In the genomic region with DNA sequence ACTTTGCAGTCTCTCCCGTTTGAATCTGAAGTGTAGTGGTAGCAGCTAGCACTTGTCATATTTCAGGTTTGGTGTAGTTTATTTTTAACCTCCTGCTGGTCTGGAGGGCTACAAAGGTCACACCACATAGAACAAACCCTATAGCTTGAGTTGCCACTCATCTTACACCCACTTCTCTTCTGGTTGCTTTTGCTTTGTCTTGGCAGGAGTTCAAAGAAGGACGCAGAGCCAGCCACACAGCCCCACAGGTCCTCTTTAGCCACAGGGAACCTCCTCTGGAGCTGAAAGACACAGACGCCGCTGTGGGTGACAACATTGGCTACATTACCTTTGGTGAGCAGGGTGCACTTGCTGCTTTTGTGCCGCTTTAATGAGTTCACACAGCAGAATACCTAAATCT, we compare ENCODE assay signal across 16 cellular contexts. TPM values are rescaled to one million over a fixed set of nuclear protein-coding genes. Genes with fewer than 3 reads are reported as not detected.
DNase-seq lines count a peak whose midpoint lies in the region; ATAC-seq and TF ChIP-seq lines count a peak whose summit lies in the region.
"Had no signal": no experiment of that assay in that cellular context is flagged by ENCODE, and none has a peak within 500 bp of the region (broad histone marks: within the 10 kb centered on the region; RNA-seq: fewer than 3 reads in every experiment).

No MANE protein-coding gene starts in this region.

- peaks cover 5% of the 10 kb centered on the region for H3K4me1 Mint-ChIP-seq in activated naive CD4-positive, alpha-beta T cell treated with anti-CD3 and anti-CD28 coated beads for 36 hours (ENCODE audit: low read depth)
- H3K4me1 Mint-ChIP-seq in T-cell, result peaks cover 23 to 41% (median 34%) of the 10 kb centered on the region in 3 donors
- H3K4me1 Mint-ChIP-seq in stimulated activated naive B cell treated with anti-CD40 and anti-IgM and Interleukin-4, amounts not matched to agents 10 μg/mL and 1 μg/mL and 100 μg/mL, for 72 hours, result peaks cover 2 to 14% of the 10 kb centered on the region in 2 donors
- H3K4me1 Mint-ChIP-seq: neural crest cell had no signal

- peaks cover 39% of the 10 kb centered on the region for H3K4me1 ChIP-seq in cardiac muscle cell (ENCODE audit: low read depth)
- H3K4me1 ChIP-seq in BE2C, result no peaks in the 10 kb centered on the region
- H3K4me1 ChIP-seq: foreskin keratinocyte, SJSA1 had no signal

- ATAC-seq in T-cell (replicated peaks in 1 of 4) (no peak), left lobe of liver (no peak)
- ATAC-seq in stimulated activated naive B cell treated with anti-CD40 and anti-IgM and Interleukin-4, amounts not matched to agents 10 μg/mL and 1 μg/mL and 100 μg/mL, for 72 hours (replicated peaks), result peak; percentile 38 to 65
- ATAC-seq: foreskin keratinocyte had no signal

- no peaks in the 10 kb centered on the region for H3K27me3 ChIP-seq in cardiac muscle cell
- H3K27me3 ChIP-seq in BE2C, result no peaks in the 10 kb centered on the region
- H3K27me3 ChIP-seq: brain microvascular endothelial cell, foreskin keratinocyte, SJSA1 had no signal

- DNase-seq in activated naive CD4-positive, alpha-beta T cell treated with anti-CD3 and anti-CD28 coated beads for 36 hours, result no peak
- no peak for DNase-seq in activated naive CD4-positive, alpha-beta T cell treated with anti-CD3 and anti-CD28 coated beads, Interleukin-2, amount 50 U/mL, for 16 hours
- DNase-seq in T-cell, result peak in 1 of 34 experiments; percentile 8
- peak in 1 of 2 donors; percentile 86 for DNase-seq in cardiac muscle cell (ENCODE audit: low read depth in 1 of 2, low spot score in 1 of 2)
- DNase-seq in stimulated activated naive B cell treated with anti-CD40 and anti-IgM and Interleukin-4, amounts not matched to agents 10 μg/mL and 1 μg/mL and 100 μg/mL, for 72 hours, result no peak
- no peak for DNase-seq in BE2C
- no peak for DNase-seq in left lobe of liver (ENCODE audit: low spot score)
- no peak for DNase-seq in AG08396 (ENCODE audit: low spot score)
- DNase-seq: activated effector memory CD4-positive, alpha-beta T cell treated with anti-CD3 and anti-CD28 coated beads, Interleukin-2, amount 50 U/mL, for 16 hours; brain microvascular endothelial cell; foreskin keratinocyte; mammary epithelial cell; NCI-H1105 treated with DMSO at 0.1 percent for 48 hours; NCI-H2227 treated with DMSO at 0.1 percent for 48 hours had no signal

- peak overlapping the region; percentile 46 for H3K27ac Mint-ChIP-seq in activated naive CD4-positive, alpha-beta T cell treated with anti-CD3 and anti-CD28 coated beads for 36 hours
- peak overlapping the region; percentile 27 to 81 for H3K27ac Mint-ChIP-seq in T-cell
- H3K27ac Mint-ChIP-seq in stimulated activated naive B cell treated with anti-CD40 and anti-IgM and Interleukin-4, amounts not matched to agents 10 μg/mL and 1 μg/mL and 100 μg/mL, for 72 hours, result peak overlapping the region; percentile 83

- H3K4me3 ChIP-seq in cardiac muscle cell (no peak overlapping the region), BE2C (ENCODE audit: low read depth, low read length) (no peak overlapping the region)
- H3K4me3 ChIP-seq: SJSA1 had no signal

- peaks cover 44% of the 10 kb centered on the region for H3K36me3 ChIP-seq in cardiac muscle cell
- peaks cover 87% of the 10 kb centered on the region for H3K36me3 ChIP-seq in BE2C

- intact Hi-C loops in activated naive CD4-positive, alpha-beta T cell treated with anti-CD3 and anti-CD28 coated beads for 36 hours (cut with micrococcal nuclease), result no loop called here

- H3K4me3 Mint-ChIP-seq in activated naive CD4-positive, alpha-beta T cell treated with anti-CD3 and anti-CD28 coated beads for 36 hours, result no peak overlapping the region
- no peak overlapping the region for H3K4me3 Mint-ChIP-seq in T-cell
- H3K4me3 Mint-ChIP-seq in stimulated activated naive B cell treated with anti-CD40 and anti-IgM and Interleukin-4, amounts not matched to agents 10 μg/mL and 1 μg/mL and 100 μg/mL, for 72 hours, result no peak overlapping the region
- H3K4me3 Mint-ChIP-seq: neural crest cell had no signal

- TF ChIP-seq CTCF in cardiac muscle cell (IDR thresholded peaks at IDR 0.05; ENCODE audit: low read depth, low read length) (no peak), BE2C (IDR thresholded peaks at IDR 0.05; ENCODE audit: low read depth, low read length) (no peak)

- no peaks in the 10 kb centered on the region for H3K27me3 Mint-ChIP-seq in activated naive CD4-positive, alpha-beta T cell treated with anti-CD3 and anti-CD28 coated beads for 36 hours (ENCODE audit: low read depth)
- no peaks in the 10 kb centered on the region for H3K27me3 Mint-ChIP-seq in T-cell
- no peaks in the 10 kb centered on the region for H3K27me3 Mint-ChIP-seq in stimulated activated naive B cell treated with anti-CD40 and anti-IgM and Interleukin-4, amounts not matched to agents 10 μg/mL and 1 μg/mL and 100 μg/mL, for 72 hours

- H3K9me3 ChIP-seq in cardiac muscle cell (ENCODE audit: low read depth) (no peaks in the 10 kb centered on the region), BE2C (no peaks in the 10 kb centered on the region)
- H3K9me3 ChIP-seq: SJSA1 had no signal

- H3K36me3 Mint-ChIP-seq in activated naive CD4-positive, alpha-beta T cell treated with anti-CD3 and anti-CD28 coated beads for 36 hours (ENCODE audit: low read depth), result peaks cover 61% of the 10 kb centered on the region
- H3K36me3 Mint-ChIP-seq in T-cell, result peaks cover 60% of the 10 kb centered on the region
- H3K36me3 Mint-ChIP-seq in stimulated activated naive B cell treated with anti-CD40 and anti-IgM and Interleukin-4, amounts not matched to agents 10 μg/mL and 1 μg/mL and 100 μg/mL, for 72 hours, result peaks cover 56 to 68% of the 10 kb centered on the region in 2 donors

- CTCF ChIA-PET in activated naive CD4-positive, alpha-beta T cell treated with anti-CD3 and anti-CD28 coated beads for 36 hours (lab: Charles Lee), result interaction anchor here (1.3 to 4.8 kb wide), 3 partner anchors 12 to 15 kb away, joined by 4 to 24 read pairs (median 23); no protein-coding TSS in a partner anchor
- CTCF ChIA-PET in T-cell (lab: Charles Lee), result interaction anchor here in 1 of 2 donors (0.9 kb wide), 1 partner anchor 12 kb away, joined by 3 read pairs; no protein-coding TSS in a partner anchor

- H3K27ac ChIP-seq in cardiac muscle cell, result peak overlapping the region; percentile 84
- H3K27ac ChIP-seq: brain microvascular endothelial cell, foreskin keratinocyte, SJSA1 had no signal

- POLR2A ChIA-PET in T-cell (lab: Charles Lee), result interaction anchor here (0.6 to 1.7 kb wide), 5 partner anchors 14 to 338 kb away, joined by 3 to 5 read pairs (median 3); no protein-coding TSS in a partner anchor

- no peaks in the 10 kb centered on the region for H3K9me3 Mint-ChIP-seq in activated naive CD4-positive, alpha-beta T cell treated with anti-CD3 and anti-CD28 coated beads for 36 hours
- no peaks in the 10 kb centered on the region for H3K9me3 Mint-ChIP-seq in T-cell
- no peaks in the 10 kb centered on the region for H3K9me3 Mint-ChIP-seq in stimulated activated naive B cell treated with anti-CD40 and anti-IgM and Interleukin-4, amounts not matched to agents 10 μg/mL and 1 μg/mL and 100 μg/mL, for 72 hours
- H3K9me3 Mint-ChIP-seq: neural crest cell had no signal

RNA-seq across cellular contexts. Expression of a gene that starts 15.6 kb away (rescaled TPM):
- under 1 TPM in 1 of 2 experiments, not detected in 1; 0.10 TPM for total RNA-seq in activated naive CD4-positive, alpha-beta T cell treated with anti-CD3 and anti-CD28 coated beads for 36 hours
- total RNA-seq in T-cell, result 1 to 10 TPM in 4 of 5 donors, under 1 TPM in 1; 0.89 to 2.7 (median 1.2) TPM
- total RNA-seq in cardiac muscle cell, result 2.4 and 4.4 TPM in 2 replicates
- polyA plus RNA-seq in cardiac muscle cell, result 2.9 and 7.9 TPM in 2 replicates
- polyA plus RNA-seq in BE2C (2012; ENCODE audit: insufficient read depth, insufficient read length, low read depth), result 6.8 TPM
- 1.3 TPM for total RNA-seq in left lobe of liver

RNA-seq across cellular contexts. Expression of a gene that starts 24.7 kb away (rescaled TPM):
- total RNA-seq in activated naive CD4-positive, alpha-beta T cell treated with anti-CD3 and anti-CD28 coated beads for 36 hours, result 10 to 100 TPM; 58.7 to 59.4 TPM
- total RNA-seq in T-cell (10 to 100 TPM; 46.2 to 71.3 (median 67.4) TPM), cardiac muscle cell (269 and 315 TPM in 2 replicates), left lobe of liver (43.9 TPM)
- polyA plus RNA-seq in cardiac muscle cell, result 273 and 276 TPM in 2 replicates
- 322 TPM for polyA plus RNA-seq in BE2C (2012; ENCODE audit: insufficient read depth, insufficient read length, low read depth)

RNA-seq across cellular contexts. Expression of a gene that starts 25.1 kb away (rescaled TPM):
- 10 to 100 TPM; 20.4 to 21.4 TPM for total RNA-seq in activated naive CD4-positive, alpha-beta T cell treated with anti-CD3 and anti-CD28 coated beads for 36 hours
- total RNA-seq in T-cell (10 to 100 TPM; 17.4 to 33.1 (median 30.6) TPM), cardiac muscle cell (103 and 173 TPM in 2 replicates), left lobe of liver (102 TPM)
- polyA plus RNA-seq in cardiac muscle cell, result 206 and 287 TPM in 2 replicates
- 212 TPM for polyA plus RNA-seq in BE2C (2012; ENCODE audit: insufficient read depth, insufficient read length, low read depth)

RNA-seq across cellular contexts. Expression of a gene that starts 28.2 kb away (rescaled TPM):
- 100 to 1,000 TPM; 461 to 475 TPM for total RNA-seq in activated naive CD4-positive, alpha-beta T cell treated with anti-CD3 and anti-CD28 coated beads for 36 hours
- total RNA-seq in T-cell (100 to 1,000 TPM; 347 to 487 (median 390) TPM), cardiac muscle cell (223 and 250 TPM in 2 replicates), left lobe of liver (51.4 TPM)
- polyA plus RNA-seq in cardiac muscle cell, result 379 and 442 TPM in 2 replicates
- polyA plus RNA-seq in BE2C (2012; ENCODE audit: insufficient read depth, insufficient read length, low read depth), result 275 TPM

RNA-seq across cellular contexts. Expression of a gene that starts 47.1 kb away (rescaled TPM):
- total RNA-seq in activated naive CD4-positive, alpha-beta T cell treated with anti-CD3 and anti-CD28 coated beads for 36 hours, result 10 to 100 TPM; 43.1 to 43.4 TPM
- total RNA-seq in T-cell (100 to 1,000 TPM in 3 of 5 donors, 10 to 100 TPM in 2; 78.8 to 166 (median 144) TPM), cardiac muscle cell (15.5 and 25.9 TPM in 2 replicates), left lobe of liver (117 TPM)
- 18.8 and 41.2 TPM in 2 replicates for polyA plus RNA-seq in cardiac muscle cell
- polyA plus RNA-seq in BE2C (2012; ENCODE audit: insufficient read depth, insufficient read length, low read depth), result 3.5 TPM

Comparison
In these comparisons a context has a peak if more than half of its experiments do, and no peak if none do; other contexts are left out.
1. ATAC-seq: peak in stimulated activated naive B cell treated with anti-CD40 and anti-IgM and Interleukin-4, amounts not matched to agents 10 μg/mL and 1 μg/mL and 100 μg/mL, for 72 hours (2 of 2); none in T-cell (0 of 4) and left lobe of liver (single experiment).
2. Peak in every context shown above with its lines, with median percentiles within 50 percentile points of each other: H3K27ac Mint-ChIP-seq.